In the genomic region with DNA sequence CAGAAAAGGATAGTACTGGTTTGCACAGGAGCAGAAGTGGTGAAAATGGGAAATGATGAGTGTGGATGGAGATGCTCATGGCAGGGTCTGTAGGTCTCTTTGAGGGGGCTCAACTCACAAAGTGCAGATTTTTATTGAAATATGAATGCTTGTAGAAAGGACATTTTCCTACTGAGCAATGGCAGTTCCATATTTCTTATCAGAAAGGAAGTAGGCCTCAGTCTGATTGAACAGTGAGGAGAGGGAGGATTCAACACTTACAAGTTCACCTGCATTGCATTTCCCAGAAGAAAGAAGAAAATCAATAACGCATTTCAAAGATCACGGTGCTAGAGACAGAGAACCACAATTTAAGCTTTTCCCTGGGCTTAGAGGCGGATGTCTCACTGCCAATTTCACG, we compare ENCODE assay signal across 8 cellular contexts. TPM values are rescaled to one million over a fixed set of nuclear protein-coding genes. Genes with fewer than 3 reads are reported as not detected.
A peak's percentile ranks its signal among the peaks of the same experiment; 100 is the strongest.
DNase-seq lines count a peak whose midpoint lies in the region; TF ChIP-seq lines count a peak whose summit lies in the region.

No MANE protein-coding gene starts in this region.

- TF ChIP-seq CTCF in astrocyte of the cerebellum (IDR thresholded peaks at IDR 0.05; ENCODE audit: low read depth, low read length, missing control alignments): no peak
- TF ChIP-seq CTCF in transverse colon (IDR thresholded peaks at IDR 0.05): no peak

- H3K27ac ChIP-seq in mucosa of rectum (ENCODE audit: low read depth in 2 of 2, low read length in 2 of 2) (peak overlapping the region in 1 of 2 donors; percentile 96), transverse colon (peak overlapping the region; percentile 88 to 95 (median 92))

- no peaks in the 10 kb centered on the region for H3K9me3 ChIP-seq in mucosa of rectum (ENCODE audit: control insufficient read depth in 2 of 2, low read length in 2 of 2)
- no peaks in the 10 kb centered on the region for H3K9me3 ChIP-seq in transverse colon

- H3K27me3 ChIP-seq in mucosa of rectum (ENCODE audit: control insufficient read depth in 2 of 2, insufficient read depth in 2 of 2, low read length in 2 of 2) (peaks cover 22 to 29% of the 10 kb centered on the region in 2 donors), transverse colon (peaks cover 92% of the 10 kb centered on the region)

- no peak for TF ChIP-seq POLR2A in transverse colon (IDR thresholded peaks at IDR 0.05)

- peaks cover 11 to 14% of the 10 kb centered on the region in 2 donors for H3K4me1 ChIP-seq in mucosa of rectum (ENCODE audit: control insufficient read depth in 2 of 2, insufficient read depth in 2 of 2, low read length in 2 of 2)
- H3K4me1 ChIP-seq in transverse colon: peaks cover 0 to 32% (median 10%) of the 10 kb centered on the region in 4 donors

- no peaks in the 10 kb centered on the region for H3K9me3 Mint-ChIP-seq in activated naive CD4-positive, alpha-beta T cell treated with anti-CD3 and anti-CD28 coated beads, Interleukin-2, amount 10 ng/mL, durations not matched to agents 7 days and 5 days

- WGBS in transverse colon (ENCODE audit: low coverage in 1 of 2), 2 donors: 87 to 93% methylated on average over 4 of the region's 4 CpGs

- DNase-seq in activated naive CD4-positive, alpha-beta T cell treated with anti-CD3 and anti-CD28 coated beads, Interleukin-2, amount 10 ng/mL, durations not matched to agents 7 days and 5 days: no peak
- no peak for DNase-seq in activated naive CD4-positive, alpha-beta T cell treated with anti-CD3 and anti-CD28 coated beads, Interleukin-2, amount 50 U/mL, for 16 hours
- no peak for DNase-seq in astrocyte of the cerebellum (ENCODE audit: low read depth)
- no peak for DNase-seq in transverse colon
- no peak for DNase-seq in HK-2 (ENCODE audit: unreplicated experiment)
- no peak for DNase-seq in stimulated activated CD4-positive, alpha-beta T cell treated with anti-CD3 and anti-CD28 coated beads, Interleukin-4, amount 100 ng/mL, for 24 hours
- DNase-seq in LoVo (ENCODE audit: low spot score): no peak

- peak overlapping the region; percentile 55 for H3K4me3 ChIP-seq in astrocyte of the cerebellum (ENCODE audit: low read depth, low read length)
- peak overlapping the region; percentile 25 to 80 for H3K4me3 ChIP-seq in mucosa of rectum (ENCODE audit: low read length in 2 of 2)
- peak overlapping the region in 1 of 4 donors; percentile 81 for H3K4me3 ChIP-seq in transverse colon

- intact Hi-C loops in transverse colon (cut with DNase I; ENCODE audit: low total_unique reads): no loop called here

- H3K27ac Mint-ChIP-seq in activated naive CD4-positive, alpha-beta T cell treated with anti-CD3 and anti-CD28 coated beads, Interleukin-2, amount 10 ng/mL, durations not matched to agents 7 days and 5 days: peak overlapping the region; percentile 99

- peak overlapping the region; percentile 97 for H3K4me3 Mint-ChIP-seq in activated naive CD4-positive, alpha-beta T cell treated with anti-CD3 and anti-CD28 coated beads, Interleukin-2, amount 10 ng/mL, durations not matched to agents 7 days and 5 days

- H3K27me3 Mint-ChIP-seq in activated naive CD4-positive, alpha-beta T cell treated with anti-CD3 and anti-CD28 coated beads, Interleukin-2, amount 10 ng/mL, durations not matched to agents 7 days and 5 days: peaks cover 7% of the 10 kb centered on the region

- TF ChIP-seq EP300 in transverse colon (IDR thresholded peaks at IDR 0.05; ENCODE audit: low read depth): no peak

- peaks cover 52% of the 10 kb centered on the region for H3K4me1 Mint-ChIP-seq in activated naive CD4-positive, alpha-beta T cell treated with anti-CD3 and anti-CD28 coated beads, Interleukin-2, amount 10 ng/mL, durations not matched to agents 7 days and 5 days

- peak overlapping the region; percentile 72 to 81 for H3K9ac ChIP-seq in mucosa of rectum (ENCODE audit: low read depth in 1 of 2, low read length in 2 of 2)

- H3K36me3 ChIP-seq in mucosa of rectum (ENCODE audit: control insufficient read depth in 2 of 2, insufficient read depth in 2 of 2, low read length in 2 of 2) (no peaks in the 10 kb centered on the region), transverse colon (no peaks in the 10 kb centered on the region)

- in situ Hi-C loops in astrocyte of the cerebellum (cut with HindIII; ENCODE audit: low sequenced_read_pairs): no loop called here
- in situ Hi-C loops in transverse colon (cut with MboI; ENCODE audit: low pct_ligation_motif_present in 1 of 4, low pct_unique_long_range_greater_than_20kb in 1 of 4, low sequenced_read_pairs in 3 of 4): loop anchor here in 2 of 4 donors (5.0 to 10.0 kb wide), 2 partner anchors 39 to 54 kb away; partner anchors contain the start of gene ANXA2R (in 2 of the 2)

- CTCF ChIA-PET in activated naive CD4-positive, alpha-beta T cell treated with anti-CD3 and anti-CD28 coated beads, Interleukin-2, amount 10 ng/mL, durations not matched to agents 7 days and 5 days (lab: Charles Lee): interaction anchor here (1.1 to 6.7 kb wide), 6 partner anchors 27 to 82 kb away, joined by 3 to 74 read pairs (median 26); no protein-coding TSS in a partner anchor

- H3K36me3 Mint-ChIP-seq in activated naive CD4-positive, alpha-beta T cell treated with anti-CD3 and anti-CD28 coated beads, Interleukin-2, amount 10 ng/mL, durations not matched to agents 7 days and 5 days: peaks cover 33% of the 10 kb centered on the region

RNA-seq across cellular contexts. Expression of gene ANXA2R, which starts 49.2 kb away (rescaled TPM):
- total RNA-seq in transverse colon: 1 to 10 TPM in 2 of 4 donors, under 1 TPM in 2; 0.75 to 4.4 (median 2.0) TPM
